In the genomic region with DNA sequence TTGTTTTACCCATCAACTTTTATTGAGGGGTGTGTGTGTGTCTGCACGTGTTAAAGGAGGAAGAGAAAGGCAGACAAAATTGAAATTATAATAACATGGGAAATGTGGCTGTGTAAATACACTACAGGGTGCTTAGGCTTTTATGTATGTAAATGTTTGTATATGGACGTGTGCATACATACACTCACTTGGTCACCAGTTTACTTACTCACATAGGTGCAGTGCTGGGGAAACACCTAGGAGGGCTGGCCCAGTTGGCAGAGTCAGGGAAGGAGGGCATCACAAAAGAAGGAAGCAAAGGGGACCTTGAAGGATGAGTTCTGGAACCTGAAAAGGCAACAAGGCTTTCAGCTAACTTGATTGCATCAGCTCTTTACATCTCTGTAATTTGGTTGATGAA, we compare ENCODE assay signal across 26 cellular contexts.
"Had no signal": no experiment of that assay in that cellular context is flagged by ENCODE, and none has a peak within 500 bp of the region (broad histone marks: within the 10 kb centered on the region; RNA-seq: fewer than 3 reads in every experiment).

No MANE protein-coding gene starts in this region.

- ATAC-seq: activated T-cell treated with anti-CD3 and anti-CD28 coated beads, Interleukin-2, amount 50 U/mL, for 4 hours; Panc1; Right ventricle myocardium inferior had no signal

- H3K4me1 Mint-ChIP-seq: activated CD4-positive, alpha-beta T cell treated with anti-CD3 and anti-CD28 coated beads, Interleukin-2, amount 10 ng/mL, durations not matched to agents 7 days and 5 days had no signal

- H3K27me3 Mint-ChIP-seq: activated CD4-positive, alpha-beta memory T cell treated with anti-CD3 and anti-CD28 coated beads for 36 hours; activated CD4-positive, alpha-beta T cell treated with anti-CD3 and anti-CD28 coated beads, Interleukin-2, amount 10 ng/mL, durations not matched to agents 7 days and 5 days; activated naive CD4-positive, alpha-beta T cell treated with anti-CD3 and anti-CD28 coated beads, Interleukin-2, amount 50 U/mL, for 24 hours had no signal

- H3K9me3 ChIP-seq: breast epithelium, SK-N-SH had no signal

- H3K4me3 ChIP-seq: breast epithelium had no signal

- H3K4me1 ChIP-seq: breast epithelium had no signal

- H3K9me3 Mint-ChIP-seq: activated CD4-positive, alpha-beta memory T cell treated with anti-CD3 and anti-CD28 coated beads for 36 hours; activated CD4-positive, alpha-beta T cell treated with anti-CD3 and anti-CD28 coated beads, Interleukin-2, amount 10 ng/mL, durations not matched to agents 7 days and 5 days; activated naive CD4-positive, alpha-beta T cell treated with anti-CD3 and anti-CD28 coated beads, Interleukin-2, amount 50 U/mL, for 24 hours; activated T-cell treated with anti-CD3 and anti-CD28 coated beads, Interleukin-2, amount 50 U/mL, for 4 hours; activated T-helper 2 cell treated with anti-CD3 and anti-CD28 coated beads, Interferon-gamma antibody, Interleukin-2, Interleukin-4, amounts not matched to agents 10 μg/mL and 5 μg/mL and 100 μg/mL, durations not matched to agents 14 hours and 24 hours and 36 hours; T-helper 1 cell treated with Interleukin-12 subunit alpha and Interleukin-12 subunit beta and Interleukin-4 antibody, amounts not matched to agents 30 μg/mL and 1 μg/mL, for 36 hours had no signal

- DNase-seq: activated CD4-positive, alpha-beta memory T cell treated with anti-CD3 and anti-CD28 coated beads for 36 hours; activated CD4-positive, alpha-beta T cell treated with anti-CD3 and anti-CD28 coated beads, Interleukin-2, amount 10 ng/mL, durations not matched to agents 7 days and 5 days; activated CD4-positive, CD25-positive, alpha-beta regulatory T cell; activated CD8-positive, alpha-beta memory T cell treated with anti-CD3 and anti-CD28 coated beads for 24 hours; activated naive CD4-positive, alpha-beta T cell; activated T-cell treated with anti-CD3 and anti-CD28 coated beads, Interleukin-2, amount 50 U/mL, for 4 hours; aorta; MM.1S; NCI-H1105; NCI-H1436; NCI-H1694 treated with DMSO at 0.1 percent for 48 hours; NCI-H2029 treated with DMSO at 0.1 percent for 48 hours; NCI-H345; NCI-H510A; NCI-H526 treated with DMSO at 0.1 percent for 48 hours; NK-92 treated with Interleukin-12 subunit alpha and Interleukin-12 subunit beta, amount 100 ng/mL, for 24 hours; OCI-M1; RPMI8226; SK-N-SH; SW 1271 had no signal

- H3K27ac Mint-ChIP-seq: activated CD4-positive, alpha-beta memory T cell treated with anti-CD3 and anti-CD28 coated beads for 36 hours; activated CD4-positive, alpha-beta T cell treated with anti-CD3 and anti-CD28 coated beads, Interleukin-2, amount 10 ng/mL, durations not matched to agents 7 days and 5 days; activated naive CD4-positive, alpha-beta T cell treated with anti-CD3 and anti-CD28 coated beads, Interleukin-2, amount 50 U/mL, for 24 hours; activated T-helper 2 cell treated with anti-CD3 and anti-CD28 coated beads, Interferon-gamma antibody, Interleukin-2, Interleukin-4, amounts not matched to agents 10 μg/mL and 5 μg/mL and 100 μg/mL, durations not matched to agents 14 hours and 24 hours and 36 hours; T-helper 1 cell treated with Interleukin-12 subunit alpha and Interleukin-12 subunit beta and Interleukin-4 antibody, amounts not matched to agents 30 μg/mL and 1 μg/mL, for 36 hours had no signal

- H3K4me3 Mint-ChIP-seq: activated CD4-positive, alpha-beta memory T cell treated with anti-CD3 and anti-CD28 coated beads for 36 hours; activated CD4-positive, alpha-beta T cell treated with anti-CD3 and anti-CD28 coated beads, Interleukin-2, amount 10 ng/mL, durations not matched to agents 7 days and 5 days; activated naive CD4-positive, alpha-beta T cell treated with anti-CD3 and anti-CD28 coated beads, Interleukin-2, amount 50 U/mL, for 24 hours; activated T-cell treated with anti-CD3 and anti-CD28 coated beads, Interleukin-2, amount 50 U/mL, for 4 hours; T-helper 1 cell treated with Interleukin-12 subunit alpha and Interleukin-12 subunit beta and Interleukin-4 antibody, amounts not matched to agents 30 μg/mL and 1 μg/mL, for 36 hours had no signal

- H3K36me3 ChIP-seq: breast epithelium had no signal
